In genomic region chr9:81540142-81540701, GRCh38 we compare ENCODE assay signal across 1 cellular context.
TF ChIP-seq lines count a peak whose summit lies in the region.

No MANE protein-coding gene starts in this region.

TF ChIP-seq in GM23338, 12 proteins besides CTCF, POLR2A, EP300 and RAD21:
- TF ChIP-seq ZNF462 (CRISPR knock-in tag; IDR thresholded peaks at IDR 0.05) (no peak), EZH2 (IDR thresholded peaks at IDR 0.05; ENCODE audit: low read depth, unreplicated experiment) (no peak), EZH2phosphoT487 (IDR thresholded peaks at IDR 0.05; ENCODE audit: unreplicated experiment) (no peak)
TF ChIP-seq in GM23338: peak in this region for 0.
